In genomic region chr2:96887419-96888081, GRCh38 we compare ENCODE assay signal across 10 cellular contexts. TPM values are rescaled to one million over a fixed set of nuclear protein-coding genes. Genes with fewer than 3 reads are reported as not detected.
A peak's percentile ranks its signal among the peaks of the same experiment; 100 is the strongest.
DNase-seq lines count a peak whose midpoint lies in the region; ATAC-seq and TF ChIP-seq lines count a peak whose summit lies in the region.
"Had no signal": no experiment of that assay in that cellular context is flagged by ENCODE, and none has a peak within 500 bp of the region (broad histone marks: within the 10 kb centered on the region; RNA-seq: fewer than 3 reads in every experiment).

No MANE protein-coding gene starts in this region.

- no peaks in the 10 kb centered on the region for H3K9me3 ChIP-seq in hepatocyte (ENCODE audit: low read depth)
- H3K9me3 ChIP-seq in psoas muscle, result no peaks in the 10 kb centered on the region
- no peaks in the 10 kb centered on the region for H3K9me3 ChIP-seq in CD4-positive, alpha-beta memory T cell (ENCODE audit: control insufficient read depth in 1 of 2, low read length in 2 of 2)

- H3K9me3 Mint-ChIP-seq in CD4-positive, alpha-beta memory T cell, result peaks cover 0 to 1% (median 0%) of the 10 kb centered on the region in 8 donors

- ATAC-seq in psoas muscle (peak; percentile 13 to 61 (median 37)), GM21390 (IDR thresholded peaks at IDR 0.05; ENCODE audit: unreplicated experiment) (no peak)

- CTCF ChIA-PET in CD4-positive, alpha-beta memory T cell (lab: Charles Lee; ENCODE audit: partially characterized antibody), result interaction anchor here (1.3 to 2.6 kb wide), 4 partner anchors 15 to 64 kb away, joined by 3 to 12 read pairs (median 4); partner anchors contain the start of gene ANKRD39

- H3K79me2 ChIP-seq in hepatocyte, result no peaks in the 10 kb centered on the region

- no peak overlapping the region for H3K4me3 ChIP-seq in hepatocyte
- H3K4me3 ChIP-seq in psoas muscle, result no peak overlapping the region
- H3K4me3 ChIP-seq in CD4-positive, alpha-beta memory T cell (ENCODE audit: low read length in 2 of 2), result no peak overlapping the region

- peak overlapping the region; percentile 52 for H2AFZ ChIP-seq in hepatocyte

- no peaks in the 10 kb centered on the region for H3K36me3 Mint-ChIP-seq in CD4-positive, alpha-beta memory T cell

- H3K36me3 ChIP-seq in hepatocyte (replicated peaks; ENCODE audit: insufficient read depth, low read depth) (no peaks in the 10 kb centered on the region), psoas muscle (ENCODE audit: insufficient read depth in 1 of 2, low read depth in 1 of 2) (no peaks in the 10 kb centered on the region)
- H3K36me3 ChIP-seq in CD4-positive, alpha-beta memory T cell (ENCODE audit: insufficient read depth, low read length), result no peaks in the 10 kb centered on the region

- H4K20me1 ChIP-seq in hepatocyte (ENCODE audit: insufficient read depth, poor library complexity, severe bottlenecking), result no peaks in the 10 kb centered on the region

- TF ChIP-seq CTCF in C4-2B (conservative IDR thresholded peaks at IDR 0.05) (no peak), hepatocyte (IDR thresholded peaks at IDR 0.05; ENCODE audit: poor library complexity) (no peak), psoas muscle (IDR thresholded peaks at IDR 0.05) (no peak)

- peak overlapping the region; percentile 54 for H3K4me2 ChIP-seq in hepatocyte

- H3K4me1 Mint-ChIP-seq in CD4-positive, alpha-beta memory T cell, result peaks cover 26 to 38% (median 31%) of the 10 kb centered on the region in 4 donors

- H3K27ac Mint-ChIP-seq in CD4-positive, alpha-beta memory T cell, result peak overlapping the region in 2 of 7 donors; percentile 19 to 61

- no peaks in the 10 kb centered on the region for H3K9me2 ChIP-seq in hepatocyte (replicated peaks; ENCODE audit: insufficient read depth)

- 47% methylated on average over 19 of the region's 19 CpGs for WGBS in hepatocyte (ENCODE audit: low lambda C conversion rate, missing lambda C conversion rate)
- WGBS in psoas muscle, 3 donors, result 26 to 41% (median 27%) methylated on average over 19 of the region's 19 CpGs

- DNase-seq in anterior cingulate cortex (lab: John Stamatoyannopoulos, UW) (peak in 44 of 58 donors; percentile 25 to 77 (median 53)), hepatocyte (ENCODE audit: low spot score) (peak; percentile 76), psoas muscle (no peak), DMS79 (lab: John Stamatoyannopoulos, UW) (no peak)
- DNase-seq in CD4-positive, alpha-beta memory T cell, result no peak
- no peak for DNase-seq in effector CD4-positive, alpha-beta T cell
- DNase-seq: Karpas-422, T-helper 1 cell had no signal

- no peaks in the 10 kb centered on the region for H3K27me3 Mint-ChIP-seq in CD4-positive, alpha-beta memory T cell

- no peak overlapping the region for H3K4me3 Mint-ChIP-seq in CD4-positive, alpha-beta memory T cell

- peaks cover 40% of the 10 kb centered on the region for H3K4me1 ChIP-seq in hepatocyte (ENCODE audit: insufficient read depth)
- H3K4me1 ChIP-seq in psoas muscle, result peaks cover 37% of the 10 kb centered on the region
- H3K4me1 ChIP-seq in CD4-positive, alpha-beta memory T cell (ENCODE audit: insufficient read depth, low read length), result peaks cover 26% of the 10 kb centered on the region

- peak overlapping the region; percentile 96 for H3K27ac ChIP-seq in C4-2B
- H3K27ac ChIP-seq in hepatocyte, result peak overlapping the region; percentile 76
- peak overlapping the region; percentile 32 for H3K27ac ChIP-seq in psoas muscle
- no peak overlapping the region for H3K27ac ChIP-seq in CD4-positive, alpha-beta memory T cell (ENCODE audit: low read depth, low read length)

- H3K27me3 ChIP-seq in hepatocyte (no peaks in the 10 kb centered on the region), psoas muscle (ENCODE audit: insufficient read depth in 3 of 3, low read length in 2 of 3) (no peaks in the 10 kb centered on the region)
- no peaks in the 10 kb centered on the region for H3K27me3 ChIP-seq in CD4-positive, alpha-beta memory T cell (ENCODE audit: insufficient read depth, low read length)

- intact Hi-C loops in psoas muscle (cut with DNase I), result no loop called here
- intact Hi-C loops in CD4-positive, alpha-beta memory T cell (cut with micrococcal nuclease), result no loop called here

- POLR2A ChIA-PET in CD4-positive, alpha-beta memory T cell (lab: Charles Lee; ENCODE audit: partially characterized antibody), result interaction anchor here (0.7 to 8.9 kb wide), 6 partner anchors 8 to 48 kb away, joined by 3 to 50 read pairs (median 4); partner anchors contain the start of gene ANKRD39

RNA-seq across cellular contexts. Expression of gene SEMA4C, which starts 17.7 kb away (rescaled TPM):
- total RNA-seq in hepatocyte (30.2 and 37.5 TPM in 2 replicates), psoas muscle (10 to 100 TPM in 3 of 4 donors, 1 to 10 TPM in 1; 9.5 to 10.8 (median 10.2) TPM)
- polyA plus RNA-seq in hepatocyte (28.6 and 33.4 TPM in 2 replicates), psoas muscle (1 to 10 TPM; 4.1 to 8.3 (median 6.0) TPM)
- 10 to 100 TPM; 72.6 to 77.0 TPM for total RNA-seq in CD4-positive, alpha-beta memory T cell
- polyA plus RNA-seq in CD4-positive, alpha-beta memory T cell, result 1 to 10 TPM; 2.3 to 8.1 TPM

RNA-seq across cellular contexts. Expression of gene ANKRD39, which starts 29.7 kb away (rescaled TPM):
- total RNA-seq in hepatocyte, result 9.0 and 13.6 TPM in 2 replicates
- polyA plus RNA-seq in hepatocyte, result 25.6 and 34.9 TPM in 2 replicates
- 100 to 1,000 TPM in 1 of 4 donors, 10 to 100 TPM in 3; 53.3 to 101 (median 78.7) TPM for total RNA-seq in psoas muscle
- polyA plus RNA-seq in psoas muscle, result 10 to 100 TPM; 19.2 to 34.0 (median 26.2) TPM
- total RNA-seq in CD4-positive, alpha-beta memory T cell, result 10 to 100 TPM; 24.4 to 24.5 TPM
- 10 to 100 TPM; 18.7 to 42.5 TPM for polyA plus RNA-seq in CD4-positive, alpha-beta memory T cell

RNA-seq across cellular contexts. Expression of gene ANKRD23, which starts 43.7 kb away (rescaled TPM):
- total RNA-seq in hepatocyte, result 1.8 and 2.0 TPM in 2 replicates
- 4.4 and 4.7 TPM in 2 replicates for polyA plus RNA-seq in hepatocyte
- total RNA-seq in psoas muscle, result 1,000 to 10,000 TPM in 2 of 4 donors, 100 to 1,000 TPM in 2; 788 to 1,374 (median 978) TPM
- polyA plus RNA-seq in psoas muscle, result 100 to 1,000 TPM; 256 to 608 (median 529) TPM
- 10 to 100 TPM; 19.4 to 19.7 TPM for total RNA-seq in CD4-positive, alpha-beta memory T cell
- 1 to 10 TPM in 1 of 2 donors, not detected in 1; 1.5 TPM for polyA plus RNA-seq in CD4-positive, alpha-beta memory T cell

Comparison
In these comparisons a context has a peak if more than half of its experiments do, and no peak if none do; other contexts are left out.
1. DNase-seq: peak in anterior cingulate cortex (44 of 58) and hepatocyte (single experiment); none in psoas muscle (0 of 2), CD4-positive, alpha-beta memory T cell (0 of 5), effector CD4-positive, alpha-beta T cell (single experiment) and DMS79 (single experiment).
2. RNA of gene ANKRD23, which starts 43.7 kb away (total RNA-seq): 788 to 1,374 TPM in psoas muscle; 19.4 to 19.7 TPM in CD4-positive, alpha-beta memory T cell and 1.8 to 2.0 TPM in hepatocyte; every median in the first group is over 10 times any median in the second.